8 cellular contexts compared by ENCODE assay signal in genomic region chr16:50742521-50743150, GRCh38. TPM values are rescaled to one million over a fixed set of nuclear protein-coding genes. Genes with fewer than 3 reads are reported as not detected.
DNase-seq lines count a peak whose midpoint lies in the region; ATAC-seq and TF ChIP-seq lines count a peak whose summit lies in the region.

No MANE protein-coding gene starts in this region.

- WGBS in spleen, 5 donors, result 0 to 1% (median 0%) methylated on average over 21 to 32 of the region's 32 CpGs

- DNase-seq in AG08396 (ENCODE audit: low spot score) (peak; percentile 73), T-cell (peak in 33 of 34 experiments; percentile 23 to 61 (median 46)), brain microvascular endothelial cell (no peak), iPS-NIHi7 (ENCODE audit: extremely low spot score) (peak; percentile 31), spleen (no peak)

- ATAC-seq in GM21528 (IDR thresholded peaks at IDR 0.05; ENCODE audit: low FRiP score, unreplicated experiment) (peak; percentile 6), T-cell (replicated peaks in 1 of 4) (peak in 3 of 4 experiments; percentile 1 to 4 (median 4)), GM21526 (IDR thresholded peaks at IDR 0.05; ENCODE audit: low FRiP score, unreplicated experiment) (no peak), HG03354 (IDR thresholded peaks at IDR 0.05; ENCODE audit: poor library complexity, severe bottlenecking, unreplicated experiment) (no peak)

- TF ChIP-seq POLR2A in spleen (IDR thresholded peaks at IDR 0.05), result no peak

- H3K27ac Mint-ChIP-seq in T-cell, result peak overlapping the region; percentile 97 to 98

- in situ Hi-C loops in brain microvascular endothelial cell (cut with HindIII; ENCODE audit: low pct_ligation_motif_present, low sequenced_read_pairs), result no loop called here

- peaks cover 31% of the 10 kb centered on the region for H3K36me3 Mint-ChIP-seq in T-cell

- peaks cover 46 to 64% (median 54%) of the 10 kb centered on the region in 3 donors for H3K4me1 Mint-ChIP-seq in T-cell

- peaks cover 47 to 63% (median 55%) of the 10 kb centered on the region in 6 donors for H3K4me1 ChIP-seq in spleen

- H3K9me3 ChIP-seq in spleen, result no peaks in the 10 kb centered on the region

- H3K27ac ChIP-seq in brain microvascular endothelial cell (peak overlapping the region; percentile 60), spleen (peak overlapping the region; percentile 98 to 100 (median 99))

- H3K4me3 ChIP-seq in brain microvascular endothelial cell (ENCODE audit: low read depth, low read length), result peak overlapping the region; percentile 77
- H3K4me3 ChIP-seq in spleen, result peak overlapping the region; percentile 73 to 90 (median 83)

- no peak for TF ChIP-seq CTCF in brain microvascular endothelial cell (IDR thresholded peaks at IDR 0.05; ENCODE audit: low read depth, low read length, missing control alignments)
- TF ChIP-seq CTCF in spleen (IDR thresholded peaks at IDR 0.05 in 8 of 11, conservative IDR thresholded peaks at IDR 0.05 in 3 of 11), result no peak

- peak overlapping the region; percentile 93 to 98 (median 95) for H3K4me3 Mint-ChIP-seq in T-cell

- no peaks in the 10 kb centered on the region for H3K36me3 ChIP-seq in brain microvascular endothelial cell (replicated peaks)
- peaks cover 0 to 28% (median 0%) of the 10 kb centered on the region in 6 donors for H3K36me3 ChIP-seq in spleen

- intact Hi-C loops in spleen (cut with DNase I; ENCODE audit: low total_unique reads), result no loop called here

- no peaks in the 10 kb centered on the region for H3K9me3 Mint-ChIP-seq in T-cell

- H3K27me3 Mint-ChIP-seq in T-cell, result no peaks in the 10 kb centered on the region

- POLR2A ChIA-PET in T-cell (lab: Charles Lee), result no interaction called here

- CTCF ChIA-PET in T-cell (lab: Charles Lee), result interaction anchor here (0.8 to 1.3 kb wide), 3 partner anchors 28 to 373 kb away, joined by 3 to 4 read pairs (median 3); no protein-coding TSS in a partner anchor

- H3K27me3 ChIP-seq in brain microvascular endothelial cell (replicated peaks) (no peaks in the 10 kb centered on the region), spleen (replicated peaks in 1 of 7) (no peaks in the 10 kb centered on the region)

RNA-seq across cellular contexts. Expression of gene CYLD, which starts 0.8 kb away (rescaled TPM):
- total RNA-seq in T-cell, result 100 to 1,000 TPM; 243 to 380 (median 294) TPM
- total RNA-seq in spleen, result 100 to 1,000 TPM in 6 of 7 donors, 10 to 100 TPM in 1; 90.3 to 133 (median 108) TPM
- 10 to 100 TPM; 19.9 to 31.0 (median 30.7) TPM for polyA plus RNA-seq in spleen

RNA-seq across cellular contexts. Expression of gene NOD2, which starts 49.2 kb away (rescaled TPM):
- total RNA-seq in T-cell (1 to 10 TPM; 2.4 to 7.6 (median 3.1) TPM), spleen (10 to 100 TPM in 3 of 7 donors, 1 to 10 TPM in 4; 5.6 to 23.2 (median 9.9) TPM)
- polyA plus RNA-seq in spleen, result 1 to 10 TPM in 2 of 3 donors, under 1 TPM in 1; 0.41 to 2.8 (median 2.3) TPM

Comparison
In these comparisons a context has a peak if more than half of its experiments do, and no peak if none do; other contexts are left out.
1. DNase-seq: peak in AG08396 (single experiment), T-cell (33 of 34) and iPS-NIHi7 (single experiment); none in brain microvascular endothelial cell (single experiment) and spleen (single experiment).
2. ATAC-seq: peak in GM21528 (single experiment) and T-cell (3 of 4); none in GM21526 (single experiment) and HG03354 (single experiment).